23 cellular contexts compared by ENCODE assay signal in the genomic region with DNA sequence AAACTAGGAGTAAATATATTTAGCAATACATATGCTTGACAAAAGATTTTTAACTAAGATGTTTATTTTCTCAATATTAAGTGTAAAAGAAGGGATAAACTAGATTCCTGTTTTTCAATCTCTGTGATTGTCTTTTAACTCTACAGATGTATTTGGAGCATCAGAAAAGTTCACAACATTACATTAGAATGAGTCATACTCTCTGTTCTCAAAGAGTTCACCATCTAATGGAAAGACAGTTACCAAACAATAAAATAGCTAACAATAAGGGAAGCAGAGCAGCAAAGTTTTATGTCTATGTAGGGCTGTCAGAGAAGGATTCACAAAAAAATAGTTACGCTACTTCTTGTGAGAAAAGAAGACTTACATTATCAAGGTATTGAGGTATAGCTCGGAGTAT.
DNase-seq lines count a peak whose midpoint lies in the region; ATAC-seq, FAIRE-seq and TF ChIP-seq lines count a peak whose summit lies in the region.
"Had no signal": no experiment of that assay in that cellular context is flagged by ENCODE, and none has a peak within 500 bp of the region (broad histone marks: within the 10 kb centered on the region; RNA-seq: fewer than 3 reads in every experiment).

No MANE protein-coding gene starts in this region.

- no peaks in the 10 kb centered on the region for H3K36me3 ChIP-seq in pancreas
- H3K36me3 ChIP-seq: heart left ventricle, thoracic aorta, uterus had no signal

- H3K9me3 ChIP-seq in pancreas: no peaks in the 10 kb centered on the region
- H3K9me3 ChIP-seq: heart left ventricle, thoracic aorta, uterus had no signal

- FAIRE-seq in pancreas (lab: Jason Lieb, UNC): no peak

- no peaks in the 10 kb centered on the region for H3K27me3 ChIP-seq in pancreas
- H3K27me3 ChIP-seq: uterus had no signal

- H3K4me1 ChIP-seq in pancreas: no peaks in the 10 kb centered on the region
- H3K4me1 ChIP-seq: heart left ventricle, uterus had no signal

- DNase-seq in LHCN-M2 (ENCODE audit: low read depth) (peak; percentile 5), astrocyte of the spinal cord (ENCODE audit: low read depth, low spot score) (peak; percentile 35), foreskin melanocyte (peak; percentile 58), HK-2 (ENCODE audit: unreplicated experiment) (no peak), DMS53 (lab: John Stamatoyannopoulos, UW) (no peak), pancreas (no peak), hepatic stellate cell (ENCODE audit: low spot score) (no peak)
- DNase-seq: activated CD4-positive, alpha-beta memory T cell treated with anti-CD3 and anti-CD28 coated beads, Interleukin-2, amount 10 ng/mL, durations not matched to agents 7 days and 5 days; central memory CD4-positive, alpha-beta T cell; dorsolateral prefrontal cortex; heart left ventricle; left colon; mammary epithelial cell; NCI-H1048; NCI-H1694 treated with DMSO at 0.1 percent for 48 hours; NCI-H524; PC-9; SIG-M5; stimulated activated naive CD8-positive, alpha-beta T cell treated with anti-CD3 and anti-CD28 coated beads, Interleukin-15, Interleukin-2, amounts not matched to agents 100 U/mL and 50 U/mL, for 24 hours; T-cell; uterus had no signal

- TF ChIP-seq CTCF in astrocyte of the spinal cord (IDR thresholded peaks at IDR 0.05; ENCODE audit: low read depth, low read length) (no peak), pancreas (IDR thresholded peaks at IDR 0.05) (no peak)

- intact Hi-C loops in pancreas (cut with DNase I): no loop called here

- no peak for ATAC-seq in pancreas
- ATAC-seq: activated CD4-positive, CD25-positive, alpha-beta regulatory T cell treated with anti-CD3 and anti-CD28 coated beads, Interleukin-2, amount 50 U/mL, for 24 hours; heart left ventricle; left colon; stimulated activated naive CD8-positive, alpha-beta T cell treated with anti-CD3 and anti-CD28 coated beads, Interleukin-15, Interleukin-2, amounts not matched to agents 100 U/mL and 50 U/mL, for 24 hours; T-cell had no signal

- in situ Hi-C loops in astrocyte of the spinal cord (cut with HindIII; ENCODE audit: low sequenced_read_pairs): no loop called here

- H3K4me3 ChIP-seq in astrocyte of the spinal cord (ENCODE audit: low read depth, low read length) (no peak overlapping the region), pancreas (no peak overlapping the region)
- H3K4me3 ChIP-seq: dorsolateral prefrontal cortex, heart left ventricle, PC-9, thoracic aorta, uterus had no signal

- 96 to 98% methylated on average over 2 of the region's 2 CpGs for WGBS in pancreas, 2 donors

- no peak overlapping the region for H3K27ac ChIP-seq in pancreas
- H3K27ac ChIP-seq: dorsolateral prefrontal cortex, heart left ventricle, PC-9, thoracic aorta, uterus had no signal

Comparison
In these comparisons a context has a peak if more than half of its experiments do, and no peak if none do; other contexts are left out.
1. DNase-seq: peak in LHCN-M2 (single experiment), astrocyte of the spinal cord (single experiment) and foreskin melanocyte (single experiment); none in HK-2 (single experiment), DMS53 (single experiment), pancreas (0 of 6) and hepatic stellate cell (single experiment).